In genomic region chr9:32385135-32385884, GRCh38 we compare ENCODE assay signal across 8 cellular contexts. TPM values are rescaled to one million over a fixed set of nuclear protein-coding genes. Genes with fewer than 3 reads are reported as not detected.
DNase-seq lines count a peak whose midpoint lies in the region; TF ChIP-seq lines count a peak whose summit lies in the region.

No MANE protein-coding gene starts in this region.

- TF ChIP-seq CTCF in PC-9 (conservative IDR thresholded peaks at IDR 0.05) (no peak), epithelial cell of esophagus (IDR thresholded peaks at IDR 0.05; ENCODE audit: insufficient read depth, low read depth, low read length, missing control alignments) (no peak)

- H3K27ac ChIP-seq in PC-9 = no peak overlapping the region
- no peak overlapping the region for H3K27ac ChIP-seq in trophoblast cell (ENCODE audit: low read depth, low read length)

- H4K91ac ChIP-seq in trophoblast cell (ENCODE audit: low read depth, low read length) = no peak overlapping the region

- no peak overlapping the region for H3K18ac ChIP-seq in trophoblast cell (ENCODE audit: low read length)

- H3K79me2 ChIP-seq in PC-9 (ENCODE audit: low read depth) (no peaks in the 10 kb centered on the region), trophoblast cell (ENCODE audit: control insufficient read depth, insufficient read depth, low read length, poor library complexity) (no peaks in the 10 kb centered on the region)

- POLR2A ChIA-PET in PC-9 (lab: Charles Lee; ENCODE audit: unreplicated experiment) = interaction anchor here (0.7 kb wide), 1 partner anchor 47 kb away, joined by 4 read pairs; no protein-coding TSS in a partner anchor

- H3K4me3 ChIP-seq in PC-9 (peak overlapping the region; percentile 84), epithelial cell of esophagus (ENCODE audit: low read length) (peak overlapping the region; percentile 76), trophoblast cell (ENCODE audit: low read depth, low read length) (peak overlapping the region; percentile 91)

- no CpG with 5 or more reads among the region's 4 CpGs for WGBS in trophoblast cell (ENCODE audit: extremely low coverage, insufficient coverage, insufficient read length)

- peaks cover 9% of the 10 kb centered on the region; the same call in 1 of the 2 replicates for H3K4me1 ChIP-seq in ES-I3 (ENCODE audit: insufficient read depth, low read length)
- H3K4me1 ChIP-seq in PC-9 (replicated peaks; ENCODE audit: insufficient read depth) = no peaks in the 10 kb centered on the region
- no peaks in the 10 kb centered on the region for H3K4me1 ChIP-seq in trophoblast cell (ENCODE audit: control insufficient read depth in 1 of 2, insufficient read depth in 2 of 2, low read length in 2 of 2)

- H3K14ac ChIP-seq in trophoblast cell (ENCODE audit: low read length) = no peak overlapping the region

- no peak for DNase-seq in PC-9
- peak; percentile 14 for DNase-seq in epithelial cell of esophagus (ENCODE audit: low read depth)
- DNase-seq in trophoblast cell = no peak
- DNase-seq in stimulated activated CD4-positive, alpha-beta T cell treated with anti-CD3 and anti-CD28 coated beads, Interleukin-1b, Interleukin-23, amount 100 ng/mL, for 48 hours = no peak
- no peak for DNase-seq in retina
- no peak for DNase-seq in iPS-NIHi11 (ENCODE audit: low spot score)
- DNase-seq in epidermal melanocyte (ENCODE audit: insufficient read length, low spot score) = no peak

- CTCF ChIA-PET in PC-9 (lab: Charles Lee) = interaction anchor here (0.6 to 0.8 kb wide), 2 partner anchors 43 to 141 kb away, joined by 3 to 6 read pairs; no protein-coding TSS in a partner anchor

- H4K8ac ChIP-seq in trophoblast cell (ENCODE audit: low read depth, low read length) = no peak overlapping the region

- no peaks in the 10 kb centered on the region for H3K9me2 ChIP-seq in PC-9 (ENCODE audit: insufficient read depth)

- peaks cover 4% of the 10 kb centered on the region for H3K79me1 ChIP-seq in trophoblast cell (ENCODE audit: low read length)

- H3K4ac ChIP-seq in trophoblast cell (ENCODE audit: low read depth, low read length) = no peak overlapping the region

- no peak overlapping the region for H3K23ac ChIP-seq in trophoblast cell (ENCODE audit: low read length)

- no peak overlapping the region for H2BK12ac ChIP-seq in trophoblast cell (ENCODE audit: low read length)

- H3K9me3 ChIP-seq in ES-I3 (ENCODE audit: control insufficient read depth, insufficient read depth, low read length) = no peaks in the 10 kb centered on the region
- no peaks in the 10 kb centered on the region for H3K9me3 ChIP-seq in PC-9 (ENCODE audit: insufficient read depth, low read depth)
- H3K9me3 ChIP-seq in trophoblast cell (ENCODE audit: insufficient read depth, low read depth, low read length) = no peaks in the 10 kb centered on the region

- H4K12ac ChIP-seq in trophoblast cell (ENCODE audit: low read depth, low read length) = no peak overlapping the region

- no TSS peak for BruUV-seq in PC-9 (replicated peaks; lab: Mats Ljungman, UMichigan)

- intact Hi-C loops in PC-9 (cut with micrococcal nuclease; ENCODE audit: unreplicated experiment) = loop anchor here (2.0 kb wide), 1 partner anchor 45 kb away; no protein-coding TSS in a partner anchor

- H3K36me3 ChIP-seq in ES-I3 (ENCODE audit: insufficient read depth, low read length) (no peaks in the 10 kb centered on the region), PC-9 (ENCODE audit: low read depth) (no peaks in the 10 kb centered on the region), trophoblast cell (ENCODE audit: control insufficient read depth in 1 of 2, insufficient read depth in 2 of 2, low read length in 2 of 2) (no peaks in the 10 kb centered on the region)

- no peaks in the 10 kb centered on the region for H4K20me1 ChIP-seq in PC-9 (ENCODE audit: insufficient read depth)

- H2BK5ac ChIP-seq in trophoblast cell (ENCODE audit: low read depth, low read length, poor library complexity) = no peak overlapping the region

- H2BK120ac ChIP-seq in trophoblast cell (ENCODE audit: insufficient read depth, low read length, poor library complexity) = no peak overlapping the region

- H2AK5ac ChIP-seq in trophoblast cell (ENCODE audit: low read length) = no peak overlapping the region

- no peaks in the 10 kb centered on the region for H3F3A ChIP-seq in PC-9 (ENCODE audit: insufficient read depth, low read depth)

- peak overlapping the region; percentile 85 for H3K4me2 ChIP-seq in PC-9
- H3K4me2 ChIP-seq in trophoblast cell (ENCODE audit: low read length) = peak overlapping the region; percentile 95

- no peaks in the 10 kb centered on the region for H3K27me3 ChIP-seq in PC-9 (ENCODE audit: insufficient read depth, low read depth)
- H3K27me3 ChIP-seq in trophoblast cell (ENCODE audit: insufficient read depth, low read length) = no peaks in the 10 kb centered on the region

- H3K9ac ChIP-seq in ES-I3 (ENCODE audit: low read depth, low read length) = peak overlapping the region; percentile 95; the same call in 1 of the 2 replicates
- H3K9ac ChIP-seq in trophoblast cell (ENCODE audit: low read length) = peak overlapping the region; percentile 71

- H2AFZ ChIP-seq in PC-9 (peak overlapping the region; percentile 93), trophoblast cell (ENCODE audit: insufficient read depth, low read length, poor library complexity) (peak overlapping the region; percentile 86)

RNA-seq across cellular contexts. Expression of gene ACO1, which starts 0.9 kb away (rescaled TPM):
- total RNA-seq in PC-9 (2021) = 26.1 and 30.2 TPM in 2 replicates
- 23.6 and 24.3 TPM in 2 replicates for polyA plus RNA-seq in trophoblast cell (2013)
